10 cellular contexts compared by ENCODE assay signal in the genomic region with DNA sequence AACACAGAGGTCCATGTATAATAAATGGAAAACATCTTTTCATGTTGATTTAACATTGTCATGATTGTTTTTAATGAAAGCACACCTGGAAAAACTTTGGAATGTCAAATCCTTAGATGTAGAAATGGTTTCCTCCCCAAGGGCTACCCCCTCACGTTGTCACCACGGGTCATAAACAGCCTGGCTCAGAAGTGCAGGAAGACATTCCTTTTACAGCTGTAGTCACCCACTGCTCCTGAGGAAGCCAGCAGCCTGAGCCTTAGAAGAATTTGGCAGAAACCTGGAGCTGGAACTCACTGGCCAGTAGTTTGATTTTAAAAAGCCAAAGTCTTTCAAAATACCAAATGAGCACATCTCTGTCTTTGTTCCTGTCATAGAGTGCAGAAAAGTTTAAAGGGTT. TPM values are rescaled to one million over a fixed set of nuclear protein-coding genes. Genes with fewer than 3 reads are reported as not detected.
"Had no signal": no experiment of that assay in that cellular context is flagged by ENCODE, and none has a peak within 500 bp of the region (broad histone marks: within the 10 kb centered on the region; RNA-seq: fewer than 3 reads in every experiment).

No MANE protein-coding gene starts in this region.

- H3K4me3 Mint-ChIP-seq: activated CD8-positive, alpha-beta T cell treated with anti-CD3 and anti-CD28 coated beads, Interleukin-2, amount 10 ng/mL, durations not matched to agents 7 days and 5 days; naive thymus-derived CD8-positive, alpha-beta T cell; T-helper 17 cell; WTC11 had no signal

- ATAC-seq: activated CD8-positive, alpha-beta T cell treated with anti-CD3 and anti-CD28 coated beads, Interleukin-2, amount 10 ng/mL, durations not matched to agents 7 days and 5 days; mucosa of descending colon; naive thymus-derived CD8-positive, alpha-beta T cell; T-helper 17 cell; WTC11 had no signal

- DNase-seq: activated CD4-positive, alpha-beta T cell treated with anti-CD3 and anti-CD28 coated beads for 48 hours; activated CD8-positive, alpha-beta memory T cell treated with anti-CD3 and anti-CD28 coated beads, Interleukin-2, amount 50 U/mL, for 48 hours; activated CD8-positive, alpha-beta T cell treated with anti-CD3 and anti-CD28 coated beads, Interleukin-2, amount 10 ng/mL, durations not matched to agents 7 days and 5 days; kidney; mucosa of descending colon; naive thymus-derived CD8-positive, alpha-beta T cell; stimulated activated CD4-positive, alpha-beta T cell treated with anti-CD3 and anti-CD28 coated beads, Interleukin-4, amount 100 ng/mL, for 1 hour; stimulated activated CD8-positive, alpha-beta memory T cell treated with anti-CD3 and anti-CD28 coated beads, Interleukin-4, amount 100 ng/mL, for 48 hours; T-helper 17 cell had no signal

- H3K27ac Mint-ChIP-seq: activated CD8-positive, alpha-beta T cell treated with anti-CD3 and anti-CD28 coated beads, Interleukin-2, amount 10 ng/mL, durations not matched to agents 7 days and 5 days; naive thymus-derived CD8-positive, alpha-beta T cell; T-helper 17 cell; WTC11 had no signal

- H3K9me3 Mint-ChIP-seq: naive thymus-derived CD8-positive, alpha-beta T cell; WTC11 had no signal

- H3K4me1 Mint-ChIP-seq: naive thymus-derived CD8-positive, alpha-beta T cell; T-helper 17 cell had no signal

RNA-seq across cellular contexts. Expression of gene ADGRF5, which starts 23.7 kb away (rescaled TPM):
- total RNA-seq: activated CD8-positive, alpha-beta T cell treated with anti-CD3 and anti-CD28 coated beads, Interleukin-2, amount 10 ng/mL, durations not matched to agents 7 days and 5 days; naive thymus-derived CD8-positive, alpha-beta T cell; T-helper 17 cell had no signal
